Comparison of ENCODE assay signal across 8 cellular contexts in the genomic region with DNA sequence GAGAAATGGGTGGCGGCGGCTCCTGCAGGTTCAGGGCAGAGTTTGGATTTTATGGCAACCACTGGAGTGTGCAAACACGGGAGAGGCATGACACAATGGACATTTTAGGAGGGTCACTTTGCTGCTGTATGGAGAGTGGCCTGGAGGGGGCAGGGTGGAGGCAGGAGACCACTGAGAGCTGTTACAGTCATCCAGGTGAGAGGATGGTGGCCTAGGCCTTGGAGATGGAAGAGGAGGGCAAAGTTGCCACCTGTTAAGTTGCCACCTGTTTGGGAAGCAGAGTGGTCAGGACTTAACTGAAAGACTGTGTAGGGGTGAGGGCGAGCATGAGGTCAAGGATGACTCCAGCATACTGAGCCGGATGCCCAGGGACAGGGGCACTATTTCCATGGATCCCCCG. TPM values are rescaled to one million over a fixed set of nuclear protein-coding genes. Genes with fewer than 3 reads are reported as not detected.
DNase-seq lines count a peak whose midpoint lies in the region; ATAC-seq and TF ChIP-seq lines count a peak whose summit lies in the region.

No MANE protein-coding gene starts in this region.

- H3K4me1 ChIP-seq in DND-41 (ENCODE audit: insufficient read depth, low read length) (peaks cover 38% of the 10 kb centered on the region), endodermal cell (ENCODE audit: control insufficient read depth, insufficient read depth, low read length) (no peaks in the 10 kb centered on the region), psoas muscle (peaks cover 12% of the 10 kb centered on the region)

- H3K36me3 Mint-ChIP-seq in activated CD4-positive, alpha-beta T cell treated with anti-CD3 and anti-CD28 coated beads, Interleukin-2, amount 10 ng/mL, durations not matched to agents 24 days and 14 days (ENCODE audit: low read depth), result peaks cover 8% of the 10 kb centered on the region
- H3K36me3 Mint-ChIP-seq in endodermal cell (ENCODE audit: low read depth), result peaks cover 5% of the 10 kb centered on the region

- intact Hi-C loops in activated CD4-positive, alpha-beta T cell treated with anti-CD3 and anti-CD28 coated beads, Interleukin-2, amount 10 ng/mL, durations not matched to agents 24 days and 14 days (cut with micrococcal nuclease), result loop anchor here (1.0 kb wide), 1 partner anchor 117 kb away; no protein-coding TSS in a partner anchor
- intact Hi-C loops in psoas muscle (cut with DNase I), result loop anchor here in 1 of 2 donors (10.0 kb wide), 1 partner anchor 125 kb away; the partner anchor contains the start of gene GRK2

- H3K4me2 ChIP-seq in DND-41 (ENCODE audit: insufficient read depth, low read length), result no peak overlapping the region

- DNase-seq in DND-41 (peak; percentile 49), M059J (ENCODE audit: low read depth) (peak; percentile 38), endodermal cell (peak; percentile 93), psoas muscle (no peak), NCI-H226 (no peak), NCI-H774 (lab: John Stamatoyannopoulos, UW) (no peak), NCI-H2227 (lab: John Stamatoyannopoulos, UW; ENCODE audit: unreplicated experiment) (no peak)
- peak; percentile 87 for DNase-seq in activated CD4-positive, alpha-beta T cell treated with anti-CD3 and anti-CD28 coated beads, Interleukin-2, amount 10 ng/mL, durations not matched to agents 24 days and 14 days

- H3K9me3 ChIP-seq in DND-41 (ENCODE audit: insufficient read depth, low read length, severe bottlenecking) (no peaks in the 10 kb centered on the region), endodermal cell (ENCODE audit: control insufficient read depth, low read length) (no peaks in the 10 kb centered on the region), psoas muscle (no peaks in the 10 kb centered on the region)

- peaks cover 10% of the 10 kb centered on the region for H3K27me3 Mint-ChIP-seq in activated CD4-positive, alpha-beta T cell treated with anti-CD3 and anti-CD28 coated beads, Interleukin-2, amount 10 ng/mL, durations not matched to agents 24 days and 14 days
- H3K27me3 Mint-ChIP-seq in endodermal cell (ENCODE audit: insufficient read depth), result peaks cover 13% of the 10 kb centered on the region

- H4K20me1 ChIP-seq in DND-41 (ENCODE audit: insufficient read depth, low read length), result peaks cover 18% of the 10 kb centered on the region

- no peak overlapping the region for H3K4me3 ChIP-seq in DND-41 (ENCODE audit: low read depth in 1 of 2, low read length in 2 of 2)
- H3K4me3 ChIP-seq in endodermal cell (ENCODE audit: low read length), result no peak overlapping the region
- H3K4me3 ChIP-seq in psoas muscle, result no peak overlapping the region

- no peak overlapping the region for H2AFZ ChIP-seq in DND-41 (ENCODE audit: low read depth, low read length)

- H3K9ac ChIP-seq in DND-41 (ENCODE audit: low read depth, low read length) (no peak overlapping the region), endodermal cell (ENCODE audit: extremely low read depth, low read length, poor library complexity, severe bottlenecking) (no peak overlapping the region)

- 76 to 79% methylated on average over 3 to 6 of the region's 6 CpGs for WGBS in endodermal cell (ENCODE audit: insufficient coverage in 1 of 2, insufficient read length in 1 of 2), 2 experiments
- 62 to 72% (median 64%) methylated on average over 6 of the region's 6 CpGs for WGBS in psoas muscle, 3 donors

- peaks cover 27% of the 10 kb centered on the region for H3K4me1 Mint-ChIP-seq in activated CD4-positive, alpha-beta T cell treated with anti-CD3 and anti-CD28 coated beads, Interleukin-2, amount 10 ng/mL, durations not matched to agents 24 days and 14 days
- peaks cover 25% of the 10 kb centered on the region for H3K4me1 Mint-ChIP-seq in endodermal cell

- peaks cover 40% of the 10 kb centered on the region for H3K79me2 ChIP-seq in DND-41 (ENCODE audit: insufficient read depth, low read length)

- peak overlapping the region; percentile 62 for H3K4me3 Mint-ChIP-seq in activated CD4-positive, alpha-beta T cell treated with anti-CD3 and anti-CD28 coated beads, Interleukin-2, amount 10 ng/mL, durations not matched to agents 24 days and 14 days
- peak overlapping the region; percentile 41 for H3K4me3 Mint-ChIP-seq in endodermal cell

- TF ChIP-seq CTCF in DND-41 (IDR thresholded peaks at IDR 0.05; ENCODE audit: borderline replicate concordance, extremely low read depth, low read length, poor library complexity, severe bottlenecking) (peak; percentile 70), endodermal cell (conservative IDR thresholded peaks at IDR 0.05) (peak; percentile 79), psoas muscle (IDR thresholded peaks at IDR 0.05) (peak; percentile 42)

- H3K36me3 ChIP-seq in DND-41 (ENCODE audit: insufficient read depth, low read length), result peaks cover 14% of the 10 kb centered on the region
- H3K36me3 ChIP-seq in endodermal cell (ENCODE audit: control insufficient read depth, insufficient read depth, low read length), result peaks cover 6% of the 10 kb centered on the region
- peaks cover 0 to 6% of the 10 kb centered on the region in 2 donors for H3K36me3 ChIP-seq in psoas muscle (ENCODE audit: insufficient read depth in 1 of 2, low read depth in 1 of 2)

- H3K9me3 Mint-ChIP-seq in activated CD4-positive, alpha-beta T cell treated with anti-CD3 and anti-CD28 coated beads, Interleukin-2, amount 10 ng/mL, durations not matched to agents 24 days and 14 days, result no peaks in the 10 kb centered on the region
- H3K9me3 Mint-ChIP-seq in endodermal cell, result no peaks in the 10 kb centered on the region

- H3K27me3 ChIP-seq in DND-41 (ENCODE audit: insufficient read depth, low read length, poor library complexity) (no peaks in the 10 kb centered on the region), endodermal cell (ENCODE audit: control insufficient read depth, insufficient read depth, low read length, poor library complexity, severe bottlenecking) (peaks cover 9% of the 10 kb centered on the region), psoas muscle (ENCODE audit: insufficient read depth in 3 of 3, low read length in 2 of 3) (no peaks in the 10 kb centered on the region)

- peak overlapping the region; percentile 40 for H3K27ac Mint-ChIP-seq in activated CD4-positive, alpha-beta T cell treated with anti-CD3 and anti-CD28 coated beads, Interleukin-2, amount 10 ng/mL, durations not matched to agents 24 days and 14 days
- peak overlapping the region; percentile 44 for H3K27ac Mint-ChIP-seq in endodermal cell

- H3K27ac ChIP-seq in DND-41 (ENCODE audit: low read length), result no peak overlapping the region
- H3K27ac ChIP-seq in endodermal cell (ENCODE audit: low read depth, low read length), result no peak overlapping the region
- H3K27ac ChIP-seq in psoas muscle, result no peak overlapping the region

- ATAC-seq in DND-41 (ENCODE audit: insufficient read depth, low read depth) (peak; percentile 32; the same call in 1 of the 3 replicates), psoas muscle (peak in 2 of 4 donors; percentile 30 to 41)

RNA-seq across cellular contexts. Expression of gene RAD9A, which starts 2.3 kb away (rescaled TPM):
- 7.3 and 13.3 TPM in 2 replicates for total RNA-seq in M059J (2014; rRNA removed; shearing (Covaris generic))
- 31.6 and 34.3 TPM in 2 replicates for total RNA-seq in activated CD4-positive, alpha-beta T cell treated with anti-CD3 and anti-CD28 coated beads, Interleukin-2, amount 10 ng/mL, durations not matched to agents 24 days and 14 days
- total RNA-seq in endodermal cell (10 to 100 TPM; 28.3 to 41.4 TPM), psoas muscle (1 to 10 TPM; 1.8 to 6.7 (median 5.8) TPM)
- polyA plus RNA-seq in endodermal cell (2013, experiment 1 of 2), result 31.1 TPM
- polyA plus RNA-seq in endodermal cell (2013, experiment 2 of 2), result 31.1 TPM
- 10 to 100 TPM in 2 of 3 donors, 1 to 10 TPM in 1; 7.1 to 12.3 (median 10.1) TPM for polyA plus RNA-seq in psoas muscle

RNA-seq across cellular contexts. Expression of gene PPP1CA, which starts 12.2 kb away (rescaled TPM):
- total RNA-seq in M059J (2014; rRNA removed; shearing (Covaris generic)), result 223 and 247 TPM in 2 replicates
- total RNA-seq in activated CD4-positive, alpha-beta T cell treated with anti-CD3 and anti-CD28 coated beads, Interleukin-2, amount 10 ng/mL, durations not matched to agents 24 days and 14 days, result 251 and 252 TPM in 2 replicates
- total RNA-seq in endodermal cell (100 to 1,000 TPM; 182 to 212 TPM), psoas muscle (100 to 1,000 TPM in 1 of 4 donors, 10 to 100 TPM in 3; 72.6 to 113 (median 86.6) TPM)
- 151 TPM for polyA plus RNA-seq in endodermal cell (2013, experiment 1 of 2)
- polyA plus RNA-seq in endodermal cell (2013, experiment 2 of 2), result 148 TPM
- 100 to 1,000 TPM; 108 to 191 (median 147) TPM for polyA plus RNA-seq in psoas muscle

RNA-seq across cellular contexts. Expression of gene TBC1D10C, which starts 14.4 kb away (rescaled TPM):
- not detected in 2 replicates for total RNA-seq in M059J (2014; rRNA removed; shearing (Covaris generic))
- 115 and 119 TPM in 2 replicates for total RNA-seq in activated CD4-positive, alpha-beta T cell treated with anti-CD3 and anti-CD28 coated beads, Interleukin-2, amount 10 ng/mL, durations not matched to agents 24 days and 14 days
- under 1 TPM in 1 of 2 donors, not detected in 1; 0.20 TPM for total RNA-seq in endodermal cell
- polyA plus RNA-seq in endodermal cell (2013, experiment 1 of 2), result 0.89 TPM
- 0.91 TPM for polyA plus RNA-seq in endodermal cell (2013, experiment 2 of 2)
- 1 to 10 TPM in 3 of 4 donors, under 1 TPM in 1; 0.65 to 1.6 (median 1.2) TPM for total RNA-seq in psoas muscle
- under 1 TPM; 0.25 to 0.52 (median 0.34) TPM for polyA plus RNA-seq in psoas muscle

RNA-seq across cellular contexts. Expression of gene CLCF1, which starts 16.1 kb away (rescaled TPM):
- 16.2 and 22.6 TPM in 2 replicates for total RNA-seq in M059J (2014; rRNA removed; shearing (Covaris generic))
- total RNA-seq in activated CD4-positive, alpha-beta T cell treated with anti-CD3 and anti-CD28 coated beads, Interleukin-2, amount 10 ng/mL, durations not matched to agents 24 days and 14 days, result 0.63 and 0.66 TPM in 2 replicates
- 1 to 10 TPM; 3.6 to 4.8 TPM for total RNA-seq in endodermal cell
- polyA plus RNA-seq in endodermal cell (2013, experiment 1 of 2), result 2.4 TPM
- 2.6 TPM for polyA plus RNA-seq in endodermal cell (2013, experiment 2 of 2)
- total RNA-seq in psoas muscle, result 1 to 10 TPM in 1 of 4 donors, under 1 TPM in 3; 0.44 to 1.5 (median 0.82) TPM
- polyA plus RNA-seq in psoas muscle, result 1 to 10 TPM in 1 of 3 donors, under 1 TPM in 2; 0.47 to 6.5 (median 0.62) TPM

RNA-seq across cellular contexts. Expression of gene CARNS1, which starts 26.0 kb away (rescaled TPM):
- total RNA-seq in M059J (2014; rRNA removed; shearing (Covaris generic)), result 0.22 TPM in 1 of 2 replicates, not detected in the other
- 0.77 and 0.83 TPM in 2 replicates for total RNA-seq in activated CD4-positive, alpha-beta T cell treated with anti-CD3 and anti-CD28 coated beads, Interleukin-2, amount 10 ng/mL, durations not matched to agents 24 days and 14 days
- total RNA-seq in endodermal cell (1 to 10 TPM; 1.6 to 2.2 TPM), psoas muscle (10 to 100 TPM in 2 of 4 donors, 1 to 10 TPM in 2; 7.0 to 27.5 (median 10.0) TPM)
- 0.25 TPM for polyA plus RNA-seq in endodermal cell (2013, experiment 1 of 2)
- 0.17 TPM for polyA plus RNA-seq in endodermal cell (2013, experiment 2 of 2)
- polyA plus RNA-seq in psoas muscle, result 1 to 10 TPM; 2.1 to 5.9 (median 4.2) TPM

Comparison
In these comparisons a context has a peak if more than half of its experiments do, and no peak if none do; other contexts are left out.
1. DNase-seq: peak in DND-41 (single experiment), M059J (single experiment), activated CD4-positive, alpha-beta T cell treated with anti-CD3 and anti-CD28 coated beads, Interleukin-2, amount 10 ng/mL, durations not matched to agents 24 days and 14 days (single experiment) and endodermal cell (single experiment); none in psoas muscle (0 of 2), NCI-H226 (single experiment), NCI-H774 (single experiment) and NCI-H2227 (single experiment).
2. RNA of gene TBC1D10C, which starts 14.4 kb away (total RNA-seq): 115 to 119 TPM in activated CD4-positive, alpha-beta T cell treated with anti-CD3 and anti-CD28 coated beads, Interleukin-2, amount 10 ng/mL, durations not matched to agents 24 days and 14 days; 0.65 to 1.6 TPM in psoas muscle, 0.20 TPM in endodermal cell and not detected in M059J; every median in the first group is over 10 times any median in the second.
3. Peak in every context shown above with its lines, with median percentiles within 50 percentile points of each other: CTCF ChIP-seq.